16 cellular contexts compared by ENCODE assay signal in genomic region chr1:64080947-64081562, GRCh38.
DNase-seq lines count a peak whose midpoint lies in the region; ATAC-seq and TF ChIP-seq lines count a peak whose summit lies in the region.
"Had no signal": no experiment of that assay in that cellular context is flagged by ENCODE, and none has a peak within 500 bp of the region (broad histone marks: within the 10 kb centered on the region; RNA-seq: fewer than 3 reads in every experiment).

No MANE protein-coding gene starts in this region.

- H2AFZ ChIP-seq in GM23248: no peak overlapping the region

- peak; percentile 64 for ATAC-seq in omental fat pad (ENCODE audit: low FRiP score)
- ATAC-seq: natural killer cell treated with Interleukin-12 subunit alpha and Interleukin-12 subunit beta and Interleukin-15 and Interleukin-18, amount 100 ng/mL, for 72 hours had no signal

- 0 out of 2 replicates have a peak, but pooled peaks cover 6% of the 10 kb centered on the region for H3F3A ChIP-seq in GM23248 (ENCODE audit: insufficient read depth)

- no peaks in the 10 kb centered on the region for H3K9me2 ChIP-seq in GM23248 (ENCODE audit: insufficient read depth)

- DNase-seq in GM23248 (peak; percentile 61), RPMI7951 (ENCODE audit: low read depth) (peak; percentile 89), epithelial cell of esophagus (ENCODE audit: low read depth) (peak; percentile 82), omental fat pad (ENCODE audit: low spot score) (no peak), cerebellar nuclear complex (lab: John Stamatoyannopoulos, UW) (no peak), OCI-M1 (lab: John Stamatoyannopoulos, UW) (no peak), NCI-H345 treated with DMSO at 0.1 percent for 48 hours (lab: John Stamatoyannopoulos, UW; ENCODE audit: unreplicated experiment) (no peak), GM19240 (ENCODE audit: insufficient read length, low spot score) (no peak)
- DNase-seq: activated CD4-positive, alpha-beta T cell treated with anti-CD3 and anti-CD28 coated beads for 1 hour; activated naive CD8-positive, alpha-beta T cell treated with anti-CD3 and anti-CD28 coated beads, Interleukin-2, amount 10 ng/mL, durations not matched to agents 7 days and 5 days; COR-L47; effector CD8-positive, alpha-beta T cell; mesendoderm; NCI-H2081; NCI-H526 had no signal

- TF ChIP-seq CTCF in epithelial cell of esophagus (IDR thresholded peaks at IDR 0.05; ENCODE audit: insufficient read depth, low read depth, low read length, missing control alignments) (no peak), omental fat pad (IDR thresholded peaks at IDR 0.05) (no peak)

- H3K27ac ChIP-seq in GM23248: no peak overlapping the region

- no peaks in the 10 kb centered on the region for H3K9me3 ChIP-seq in GM23248 (ENCODE audit: low read depth)

- no peaks in the 10 kb centered on the region for H3K36me3 ChIP-seq in GM23248 (ENCODE audit: low read depth)

- no peaks in the 10 kb centered on the region for H3K27me3 ChIP-seq in GM23248 (replicated peaks; ENCODE audit: insufficient read depth)

- H3K9ac ChIP-seq in GM23248: no peak overlapping the region

- no peaks in the 10 kb centered on the region for H4K20me1 ChIP-seq in GM23248 (ENCODE audit: insufficient read depth)

- H3K4me3 ChIP-seq in GM23248 (no peak overlapping the region), epithelial cell of esophagus (ENCODE audit: low read length) (no peak overlapping the region)

- H3K4me2 ChIP-seq in GM23248 (ENCODE audit: unreplicated experiment): no peak overlapping the region

- no peaks in the 10 kb centered on the region for H3K79me2 ChIP-seq in GM23248 (ENCODE audit: insufficient read depth)

- in situ Hi-C loops in GM23248 (cut with MboI): no loop called here

- 96 to 97% methylated on average over 3 of the region's 3 CpGs for WGBS in GM23248 (ENCODE audit: low coverage in 1 of 2, low lambda C conversion rate in 2 of 2, missing lambda C conversion rate in 2 of 2), 2 experiments

- peaks cover 13% of the 10 kb centered on the region for H3K4me1 ChIP-seq in GM23248 (ENCODE audit: insufficient read depth)

Comparison
In these comparisons a context has a peak if more than half of its experiments do, and no peak if none do; other contexts are left out.
1. DNase-seq: peak in GM23248 (single experiment), RPMI7951 (single experiment) and epithelial cell of esophagus (single experiment); none in omental fat pad (single experiment), cerebellar nuclear complex (0 of 2), OCI-M1 (single experiment), NCI-H345 treated with DMSO at 0.1 percent for 48 hours (single experiment) and GM19240 (single experiment).